ENCODE assay signal across 34 cellular contexts in genomic region chr2:145655366-145655765, GRCh38.
"Had no signal": no experiment of that assay in that cellular context is flagged by ENCODE, and none has a peak within 500 bp of the region (broad histone marks: within the 10 kb centered on the region; RNA-seq: fewer than 3 reads in every experiment).

No MANE protein-coding gene starts in this region.

- H3K27ac Mint-ChIP-seq: activated B cell treated with CpG ODN at 0.5 μM for 24 hours; activated CD4-positive, alpha-beta memory T cell treated with anti-CD3 and anti-CD28 coated beads for 36 hours; activated naive CD4-positive, alpha-beta T cell treated with anti-CD3 and anti-CD28 coated beads for 36 hours; activated naive CD8-positive, alpha-beta T cell; activated naive CD8-positive, alpha-beta T cell treated with anti-CD3 and anti-CD28 coated beads, Interleukin-2, amount 50 U/mL, for 24 hours; activated T-helper 1 cell treated with anti-CD3 and anti-CD28 coated beads, Interleukin-12 subunit alpha, Interleukin-12 subunit beta, Interleukin-2, Interleukin-4 antibody, amounts not matched to agents 30 ng/mL and 10 ng/mL and 1 ng/mL, durations not matched to agents 14 hours and 24 hours and 36 hours; T-helper 1 cell treated with Interleukin-12 subunit alpha and Interleukin-12 subunit beta and Interleukin-4 antibody, amounts not matched to agents 30 μg/mL and 1 μg/mL, for 36 hours; T-helper 2 cell treated with Interferon-gamma antibody and Interleukin-4, amounts not matched to agents 5 μg/mL and 100 μg/mL, for 36 hours had no signal

- H3K27ac ChIP-seq: brain microvascular endothelial cell, PC-9, RWPE1, VCaP had no signal

- DNase-seq: activated B cell treated with CpG ODN at 0.5 μM for 24 hours; activated CD4-positive, alpha-beta memory T cell treated with anti-CD3 and anti-CD28 coated beads for 36 hours; activated CD4-positive, alpha-beta T cell treated with anti-CD3 and anti-CD28 coated beads for 4 hours; activated CD4-positive, alpha-beta T cell treated with anti-CD3 and anti-CD28 coated beads, Interleukin-2, amount 50 U/mL, for 1 hour; activated CD4-positive, CD25-positive, alpha-beta regulatory T cell treated with anti-CD3 and anti-CD28 coated beads, Interleukin-2, amount 50 U/mL, for 72 hours; activated CD8-positive, alpha-beta memory T cell treated with anti-CD3 and anti-CD28 coated beads, Interleukin-2, amount 50 U/mL, for 4 hours; activated gamma-delta T cell treated with Interleukin-2 at 50 U/mL for 16 hours; activated naive CD4-positive, alpha-beta T cell treated with anti-CD3 and anti-CD28 coated beads for 36 hours; activated naive CD8-positive, alpha-beta T cell treated with anti-CD3 and anti-CD28 coated beads, Interleukin-2, amount 50 U/mL, for 24 hours; activated T-cell treated with anti-CD3 and anti-CD28 coated beads for 4 hours; activated T-cell treated with anti-CD3 and anti-CD28 coated beads, Interleukin-2, amount 50 U/mL, for 4 hours; anterior cingulate cortex; brain microvascular endothelial cell; central memory CD4-positive, alpha-beta T cell; Karpas-422; KBM-7; NCI-H1105; NCI-H1417 treated with DMSO at 0.1 percent for 48 hours; NCI-H187 treated with DMSO at 0.1 percent for 48 hours; NCI-H2081; NCI-H2171 treated with DMSO at 0.1 percent for 48 hours; NCI-H2227 treated with DMSO at 0.1 percent for 48 hours; NCI-H510A treated with DMSO at 0.1 percent for 48 hours; NCI-H748 treated with DMSO at 0.1 percent for 48 hours; NK-92 treated with Interleukin-12 subunit alpha and Interleukin-12 subunit beta, amount 100 ng/mL, for 24 hours; PC-9; Right ventricle myocardium superior; SK-N-SH had no signal

- H3K27me3 Mint-ChIP-seq: activated B cell treated with CpG ODN at 0.5 μM for 24 hours; activated CD4-positive, alpha-beta memory T cell treated with anti-CD3 and anti-CD28 coated beads for 36 hours; activated naive CD8-positive, alpha-beta T cell; activated naive CD8-positive, alpha-beta T cell treated with anti-CD3 and anti-CD28 coated beads, Interleukin-2, amount 50 U/mL, for 24 hours had no signal

- H3K4me3 ChIP-seq: PC-9 had no signal

- ATAC-seq: activated naive CD8-positive, alpha-beta T cell treated with anti-CD3 and anti-CD28 coated beads, Interleukin-2, amount 50 U/mL, for 24 hours; activated T-cell treated with anti-CD3 and anti-CD28 coated beads, Interleukin-2, amount 50 U/mL, for 4 hours had no signal

- H3K27me3 ChIP-seq: brain microvascular endothelial cell had no signal

- H3K9ac ChIP-seq: SK-N-SH had no signal

- H3K36me3 Mint-ChIP-seq: activated CD4-positive, alpha-beta memory T cell treated with anti-CD3 and anti-CD28 coated beads for 36 hours; activated naive CD8-positive, alpha-beta T cell had no signal

- H3K9me3 ChIP-seq: SK-N-SH had no signal

- H3K4me3 Mint-ChIP-seq: activated B cell treated with CpG ODN at 0.5 μM for 24 hours; activated CD4-positive, alpha-beta memory T cell treated with anti-CD3 and anti-CD28 coated beads for 36 hours; activated naive CD4-positive, alpha-beta T cell treated with anti-CD3 and anti-CD28 coated beads for 36 hours; activated naive CD8-positive, alpha-beta T cell; activated naive CD8-positive, alpha-beta T cell treated with anti-CD3 and anti-CD28 coated beads, Interleukin-2, amount 50 U/mL, for 24 hours; activated T-cell treated with anti-CD3 and anti-CD28 coated beads, Interleukin-2, amount 50 U/mL, for 4 hours; activated T-helper 1 cell treated with anti-CD3 and anti-CD28 coated beads, Interleukin-12 subunit alpha, Interleukin-12 subunit beta, Interleukin-2, Interleukin-4 antibody, amounts not matched to agents 30 ng/mL and 10 ng/mL and 1 ng/mL, durations not matched to agents 14 hours and 24 hours and 36 hours; T-helper 1 cell treated with Interleukin-12 subunit alpha and Interleukin-12 subunit beta and Interleukin-4 antibody, amounts not matched to agents 30 μg/mL and 1 μg/mL, for 36 hours; T-helper 2 cell treated with Interferon-gamma antibody and Interleukin-4, amounts not matched to agents 5 μg/mL and 100 μg/mL, for 36 hours had no signal

- H3K36me3 ChIP-seq: brain microvascular endothelial cell had no signal

- H3K9me3 Mint-ChIP-seq: activated B cell treated with CpG ODN at 0.5 μM for 24 hours; activated CD4-positive, alpha-beta memory T cell treated with anti-CD3 and anti-CD28 coated beads for 36 hours; activated naive CD8-positive, alpha-beta T cell treated with anti-CD3 and anti-CD28 coated beads, Interleukin-2, amount 50 U/mL, for 24 hours; activated T-helper 1 cell treated with anti-CD3 and anti-CD28 coated beads, Interleukin-12 subunit alpha, Interleukin-12 subunit beta, Interleukin-2, Interleukin-4 antibody, amounts not matched to agents 30 ng/mL and 10 ng/mL and 1 ng/mL, durations not matched to agents 14 hours and 24 hours and 36 hours; T-helper 1 cell treated with Interleukin-12 subunit alpha and Interleukin-12 subunit beta and Interleukin-4 antibody, amounts not matched to agents 30 μg/mL and 1 μg/mL, for 36 hours; T-helper 2 cell treated with Interferon-gamma antibody and Interleukin-4, amounts not matched to agents 5 μg/mL and 100 μg/mL, for 36 hours had no signal

- H3K4me1 Mint-ChIP-seq: activated naive CD8-positive, alpha-beta T cell treated with anti-CD3 and anti-CD28 coated beads, Interleukin-2, amount 50 U/mL, for 24 hours had no signal
